In genomic region chr17:76811834-76812233, GRCh38 we compare ENCODE assay signal across 32 cellular contexts.
"Had no signal": no experiment of that assay in that cellular context is flagged by ENCODE, and none has a peak within 500 bp of the region (broad histone marks: within the 10 kb centered on the region; RNA-seq: fewer than 3 reads in every experiment).

No MANE protein-coding gene starts in this region.

- DNase-seq: Karpas-422, Kasumi-1, MG63, MM.1S, MV-4-11, NCI-H1048, NCI-H1092, NCI-H1092 treated with DMSO at 0.1 percent for 48 hours, NCI-H1105, NCI-H1105 treated with DMSO at 0.1 percent for 48 hours, NCI-H1417, NCI-H1417 treated with DMSO at 0.1 percent for 48 hours, NCI-H1436, NCI-H1436 treated with DMSO at 0.1 percent for 48 hours, NCI-H146, NCI-H1694, NCI-H1694 treated with DMSO at 0.1 percent for 48 hours, NCI-H187 treated with DMSO at 0.1 percent for 48 hours, NCI-H1930, NCI-H2029, NCI-H2029 treated with DMSO at 0.1 percent for 48 hours, NCI-H2081, NCI-H2081 treated with DMSO at 0.1 percent for 48 hours, NCI-H2107, NCI-H2171, NCI-H2171 treated with DMSO at 0.1 percent for 48 hours, NCI-H345, NCI-H446, NCI-H446 treated with DMSO at 0.1 percent for 48 hours, NCI-H510A, NCI-H510A treated with DMSO at 0.1 percent for 48 hours, NCI-H524 had no signal

- H3K9me3 ChIP-seq: MG63 had no signal

- H3K4me3 ChIP-seq: MG63 had no signal

- H3K36me3 ChIP-seq: MG63 had no signal
